In the genomic region with DNA sequence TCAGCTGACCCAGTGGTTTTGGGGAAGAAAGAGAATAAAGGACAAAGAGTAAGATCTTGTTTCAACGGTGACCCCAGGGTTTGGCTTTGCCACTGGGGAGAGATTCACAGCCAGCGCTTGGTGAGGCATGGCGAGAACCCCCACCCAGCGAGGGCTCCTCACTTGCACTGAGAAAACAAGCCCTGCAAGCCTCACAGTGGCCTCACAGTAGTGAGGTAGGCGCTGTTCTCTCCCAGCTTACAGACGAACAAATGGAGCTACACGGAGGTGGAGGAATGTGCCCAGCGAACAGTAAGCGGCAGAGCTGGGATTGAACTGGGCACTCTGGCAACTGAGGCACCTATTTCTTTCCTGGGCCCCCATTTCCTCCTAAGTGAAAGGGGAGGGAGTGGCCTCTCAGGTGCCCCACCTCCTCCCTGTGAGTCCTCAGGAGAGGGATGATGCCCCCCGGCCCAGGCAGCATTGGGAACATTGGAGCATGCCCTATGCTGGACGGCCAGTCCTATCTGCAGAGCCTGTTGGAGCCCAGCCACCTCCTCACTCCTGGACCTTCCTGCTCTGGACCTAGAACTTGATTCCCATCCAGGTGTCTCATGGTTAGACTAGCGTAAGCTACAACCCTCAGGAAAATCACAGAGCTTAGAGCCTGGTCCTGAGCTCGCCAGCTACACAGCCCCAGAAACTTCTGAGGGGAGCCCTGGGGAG, we compare ENCODE assay signal across 17 cellular contexts.
DNase-seq lines count a peak whose midpoint lies in the region; ATAC-seq lines count a peak whose summit lies in the region.
"Had no signal": no experiment of that assay in that cellular context is flagged by ENCODE, and none has a peak within 500 bp of the region (broad histone marks: within the 10 kb centered on the region; RNA-seq: fewer than 3 reads in every experiment).

No MANE protein-coding gene starts in this region.

- peaks cover 12% of the 10 kb centered on the region for H3K9me3 ChIP-seq in SJCRH30 (replicated peaks)
- H3K9me3 ChIP-seq: lower lobe of right lung, transverse colon had no signal

- H3K27ac ChIP-seq in SJCRH30: peak overlapping the region; percentile 33
- H3K27ac ChIP-seq: dorsolateral prefrontal cortex, lower lobe of right lung, transverse colon, WERI-Rb-1 had no signal

- H3K4me3 Mint-ChIP-seq in stimulated activated effector memory CD8-positive, alpha-beta T cell treated with anti-CD3 and anti-CD28 coated beads, Interleukin-12 subunit alpha, Interleukin-12 subunit beta, amount 100 ng/mL, for 72 hours: no peak overlapping the region
- H3K4me3 Mint-ChIP-seq: central memory CD8-positive, alpha-beta T cell; GM23338 had no signal

- peaks cover 38% of the 10 kb centered on the region for H3K36me3 Mint-ChIP-seq in stimulated activated effector memory CD8-positive, alpha-beta T cell treated with anti-CD3 and anti-CD28 coated beads, Interleukin-12 subunit alpha, Interleukin-12 subunit beta, amount 100 ng/mL, for 72 hours

- peaks cover 15% of the 10 kb centered on the region for H3K4me1 ChIP-seq in SJCRH30
- H3K4me1 ChIP-seq: lower lobe of right lung, transverse colon had no signal

- no peaks in the 10 kb centered on the region for H3K36me3 ChIP-seq in SJCRH30
- H3K36me3 ChIP-seq: lower lobe of right lung, transverse colon, WERI-Rb-1 had no signal

- H3K9me3 Mint-ChIP-seq in stimulated activated effector memory CD8-positive, alpha-beta T cell treated with anti-CD3 and anti-CD28 coated beads, Interleukin-12 subunit alpha, Interleukin-12 subunit beta, amount 100 ng/mL, for 72 hours: peaks cover 2% of the 10 kb centered on the region

- in situ Hi-C loops in G401 (cut with HindIII; ENCODE audit: low sequenced_read_pairs): no loop called here

- no peak overlapping the region for H3K4me3 ChIP-seq in SJCRH30
- H3K4me3 ChIP-seq: dorsolateral prefrontal cortex, GM23338, lower lobe of right lung, transverse colon had no signal

- intact Hi-C loops in left ventricle myocardium superior (cut with micrococcal nuclease): no loop called here
- intact Hi-C loops in sciatic nerve (cut with DNase I): no loop called here

- H3K4me1 Mint-ChIP-seq in stimulated activated effector memory CD8-positive, alpha-beta T cell treated with anti-CD3 and anti-CD28 coated beads, Interleukin-12 subunit alpha, Interleukin-12 subunit beta, amount 100 ng/mL, for 72 hours: peaks cover 8% of the 10 kb centered on the region
- H3K4me1 Mint-ChIP-seq: central memory CD8-positive, alpha-beta T cell had no signal

- ATAC-seq in left ventricle myocardium superior: peak; percentile 34
- no peak for ATAC-seq in sciatic nerve
- no peak for ATAC-seq in stimulated activated effector memory CD8-positive, alpha-beta T cell treated with anti-CD3 and anti-CD28 coated beads, Interleukin-12 subunit alpha, Interleukin-12 subunit beta, amount 100 ng/mL, for 72 hours
- ATAC-seq: GM23338 had no signal

- H3K27me3 ChIP-seq in SJCRH30: no peaks in the 10 kb centered on the region
- H3K27me3 ChIP-seq: dorsolateral prefrontal cortex, transverse colon had no signal

- no peak overlapping the region for H3K27ac Mint-ChIP-seq in stimulated activated effector memory CD8-positive, alpha-beta T cell treated with anti-CD3 and anti-CD28 coated beads, Interleukin-12 subunit alpha, Interleukin-12 subunit beta, amount 100 ng/mL, for 72 hours
- H3K27ac Mint-ChIP-seq: GM23338 had no signal

- DNase-seq in G401 (ENCODE audit: low spot score): peak; percentile 50
- DNase-seq in SJCRH30: no peak
- DNase-seq in left ventricle myocardium superior: peak; percentile 47
- peak; percentile 49 for DNase-seq in sciatic nerve (ENCODE audit: low spot score)
- no peak for DNase-seq in NK-92 treated with Interleukin-12 subunit alpha and Interleukin-12 subunit beta, amount 100 ng/mL, for 24 hours (lab: John Stamatoyannopoulos, UW)
- no peak for DNase-seq in stimulated activated effector memory CD8-positive, alpha-beta T cell treated with anti-CD3 and anti-CD28 coated beads, Interleukin-12 subunit alpha, Interleukin-12 subunit beta, amount 100 ng/mL, for 72 hours (ENCODE audit: low spot score in 2 of 2)
- DNase-seq in NCI-H1105 treated with DMSO at 0.1 percent for 48 hours (lab: John Stamatoyannopoulos, UW): no peak
- DNase-seq: activated CD4-positive, alpha-beta T cell treated with anti-CD3 and anti-CD28 coated beads for 48 hours; Kasumi-1; lower lobe of right lung; SHP77; T-helper 9 cell; transverse colon; WERI-Rb-1 had no signal

Comparison
In these comparisons a context has a peak if more than half of its experiments do, and no peak if none do; other contexts are left out.
1. DNase-seq: peak in G401 (single experiment), left ventricle myocardium superior (single experiment) and sciatic nerve (single experiment); none in SJCRH30 (0 of 2), NK-92 treated with Interleukin-12 subunit alpha and Interleukin-12 subunit beta, amount 100 ng/mL, for 24 hours (single experiment), stimulated activated effector memory CD8-positive, alpha-beta T cell treated with anti-CD3 and anti-CD28 coated beads, Interleukin-12 subunit alpha, Interleukin-12 subunit beta, amount 100 ng/mL, for 72 hours (0 of 2) and NCI-H1105 treated with DMSO at 0.1 percent for 48 hours (single experiment).